ENCODE assay signal across 8 cellular contexts in genomic region chr9:127802576-127803443, GRCh38. TPM values are rescaled to one million over a fixed set of nuclear protein-coding genes. Genes with fewer than 3 reads are reported as not detected.
DNase-seq lines count a peak whose midpoint lies in the region; ATAC-seq and TF ChIP-seq lines count a peak whose summit lies in the region.

Gene FPGS (plus strand): TSS chr9:127802882. CDS start chr9:127802925, 43 bp downstream.

- H3K4me3 ChIP-seq in iPS-20b (ENCODE audit: low read length) (peak within 1 kb of the TSS; percentile 89), skin epidermis (peak within 1 kb of the TSS; percentile 42 to 76 (median 63))

- no TSS peak for BruUV-seq in MCF 10A (replicated peaks; lab: Mats Ljungman, UMichigan)

- peaks cover 38% of the 10 kb centered on the region for H3K36me3 Mint-ChIP-seq in MCF 10A (ENCODE audit: insufficient read depth, unreplicated experiment)

- ATAC-seq in GM18519 (IDR thresholded peaks at IDR 0.05; ENCODE audit: low FRiP score, unreplicated experiment) (peak; percentile 65), HG03039 (IDR thresholded peaks at IDR 0.05; ENCODE audit: unreplicated experiment) (peak; percentile 48)

- CTCF ChIA-PET in MCF 10A (lab: Yijun Ruan, JAX): interaction anchor here (0.8 to 1.3 kb wide), 2 partner anchors 68 to 366 kb away, joined by 3 to 6 read pairs; partner anchors contain the start of gene TOR2A

- DNase-seq in A172 (ENCODE audit: low spot score): peak; percentile 89
- peak; percentile 92 for DNase-seq in NCI-H2171 treated with DMSO at 0.1 percent for 48 hours (lab: John Stamatoyannopoulos, UW)
- DNase-seq in MCF 10A (ENCODE audit: unreplicated experiment): peak; percentile 80

- H3K4me1 Mint-ChIP-seq in MCF 10A (ENCODE audit: insufficient read depth, unreplicated experiment): peaks cover 18% of the 10 kb centered on the region

- peaks cover 26% of the 10 kb centered on the region for H3K36me3 ChIP-seq in iPS-20b (ENCODE audit: insufficient read depth, low read depth, low read length)

- no peaks in the 10 kb centered on the region for H3K9me3 ChIP-seq in iPS-20b (ENCODE audit: insufficient read depth, low read depth, low read length)

- H3K9ac ChIP-seq in iPS-20b (ENCODE audit: low read depth, low read length): peak within 1 kb of the TSS; percentile 93

- POLR2A ChIA-PET in MCF 10A (lab: Yijun Ruan, JAX): interaction anchor here (0.6 to 3.1 kb wide), 20 partner anchors 14 to 1059 kb away, joined by 3 to 20 read pairs (median 4); partner anchors contain the start of genes CDK9, ENG, PTRH1 and TOR2A

- H3K27ac ChIP-seq in VCaP (peak within 1 kb of the TSS; percentile 93), iPS-20b (ENCODE audit: low read length) (peak within 1 kb of the TSS; percentile 89), skin epidermis (peak within 1 kb of the TSS; percentile 78 to 93 (median 89))

- H3K4me1 ChIP-seq in iPS-20b (ENCODE audit: insufficient read depth, low read length): peaks cover 8% of the 10 kb centered on the region; the same call in 1 of the 2 replicates

- intact Hi-C loops in MCF 10A (cut with micrococcal nuclease): loop anchor here (5.0 kb wide), 2 partner anchors 64 to 114 kb away; partner anchors contain the start of gene ST6GALNAC4

- H3K4me3 Mint-ChIP-seq in MCF 10A (ENCODE audit: unreplicated experiment): peak within 1 kb of the TSS; percentile 87

- H3K27me3 Mint-ChIP-seq in MCF 10A (ENCODE audit: insufficient read depth, unreplicated experiment): no peaks in the 10 kb centered on the region

- H3K27ac Mint-ChIP-seq in MCF 10A (ENCODE audit: low read depth, unreplicated experiment): peak within 1 kb of the TSS; percentile 96

- TF ChIP-seq CTCF in VCaP (conservative IDR thresholded peaks at IDR 0.05) (no peak; the same call in 1 of the 2 replicates), MCF 10A (IDR thresholded peaks at IDR 0.05; ENCODE audit: unreplicated experiment) (no peak)

- no peaks in the 10 kb centered on the region for H3K9me3 Mint-ChIP-seq in MCF 10A (ENCODE audit: unreplicated experiment)

- H3K27me3 ChIP-seq in iPS-20b (ENCODE audit: insufficient read depth, low read length): no peaks in the 10 kb centered on the region

RNA-seq across cellular contexts. Expression of gene FPGS, which starts in this region (rescaled TPM):
- total RNA-seq in A172 (2014; rRNA removed; shearing (Covaris generic)): 146 and 147 TPM in 2 replicates
- 130 and 131 TPM in 2 replicates for total RNA-seq in MCF 10A (2022)

Comparison
In these comparisons a context has a peak if more than half of its experiments do, and no peak if none do; other contexts are left out.
1. Peak in every context shown above with its lines: DNase-seq, ATAC-seq, H3K4me3 ChIP-seq and H3K27ac ChIP-seq.